ENCODE assay signal across 28 cellular contexts in genomic region chr7:57211428-57212100, GRCh38.
"Had no signal": no experiment of that assay in that cellular context is flagged by ENCODE, and none has a peak within 500 bp of the region (broad histone marks: within the 10 kb centered on the region; RNA-seq: fewer than 3 reads in every experiment).

No MANE protein-coding gene starts in this region.

- H3K9ac ChIP-seq: neural progenitor cell had no signal

- H3K36me3 ChIP-seq: left lung, neural progenitor cell, neutrophil, ovary, prostate gland, tibial nerve, vagina had no signal

- H3K4me3 Mint-ChIP-seq: mesothelial cell of epicardium; naive B cell; natural killer cell; nephron progenitor cell; neural progenitor cell; stimulated activated naive B cell treated with anti-CD40 and anti-IgM and Interleukin-4, amounts not matched to agents 10 μg/mL and 1 μg/mL and 100 μg/mL, for 72 hours; type B pancreatic cell had no signal

- H3K4me1 Mint-ChIP-seq: mesothelial cell of epicardium; natural killer cell; nephron progenitor cell; neural progenitor cell; stimulated activated naive B cell treated with anti-CD40 and anti-IgM and Interleukin-4, amounts not matched to agents 10 μg/mL and 1 μg/mL and 100 μg/mL, for 72 hours had no signal

- H3K4me1 ChIP-seq: left lung, neural progenitor cell, prostate gland, tibial nerve, vagina had no signal

- H3K9me3 ChIP-seq: ovary, prostate gland, vagina had no signal

- DNase-seq: head of caudate nucleus; hippocampal formation; left colon; mesendoderm; naive B cell; natural killer cell; nephron progenitor cell; occipital lobe; ovary; retina; right cardiac atrium; stimulated activated CD4-positive, alpha-beta T cell treated with anti-CD3 and anti-CD28 coated beads, Interleukin-12 subunit alpha, Interleukin-12 subunit beta, amount 100 ng/mL, for 4 hours; stimulated activated CD4-positive, alpha-beta T cell treated with anti-CD3 and anti-CD28 coated beads, Interleukin-15, amount 100 ng/mL, for 24 hours; stimulated activated CD4-positive, alpha-beta T cell treated with anti-CD3 and anti-CD28 coated beads, Interleukin-2, amount 100 ng/mL, for 24 hours; stimulated activated CD4-positive, alpha-beta T cell treated with anti-CD3 and anti-CD28 coated beads, Interleukin-4, amount 100 ng/mL, for 1 hour; stimulated activated naive B cell treated with anti-CD40 and anti-IgM and Interleukin-4, amounts not matched to agents 10 μg/mL and 1 μg/mL and 100 μg/mL, for 72 hours; stimulated activated naive CD8-positive, alpha-beta T cell treated with anti-CD3 and anti-CD28 coated beads, Interleukin-15, Interleukin-2, amounts not matched to agents 100 U/mL and 50 U/mL, for 24 hours had no signal

- H3K4me3 ChIP-seq: left lung, lung, neural progenitor cell, ovary, prostate gland, smooth muscle cell, tibial nerve, vagina had no signal

- H3K27me3 ChIP-seq: left lung, neural progenitor cell, neutrophil, ovary, tibial nerve, vagina had no signal

- H3K27ac ChIP-seq: left lung, neural progenitor cell, neutrophil, ovary, prostate gland, tibial nerve, vagina had no signal

- H3K27ac Mint-ChIP-seq: mesothelial cell of epicardium; naive B cell; natural killer cell; nephron progenitor cell; neural progenitor cell; stimulated activated naive B cell treated with anti-CD40 and anti-IgM and Interleukin-4, amounts not matched to agents 10 μg/mL and 1 μg/mL and 100 μg/mL, for 72 hours; type B pancreatic cell had no signal

- H3K27me3 Mint-ChIP-seq: naive B cell; stimulated activated naive B cell treated with anti-CD40 and anti-IgM and Interleukin-4, amounts not matched to agents 10 μg/mL and 1 μg/mL and 100 μg/mL, for 72 hours; type B pancreatic cell had no signal

- FAIRE-seq: keratinocyte had no signal
